ENCODE assay signal across 35 cellular contexts in the genomic region with DNA sequence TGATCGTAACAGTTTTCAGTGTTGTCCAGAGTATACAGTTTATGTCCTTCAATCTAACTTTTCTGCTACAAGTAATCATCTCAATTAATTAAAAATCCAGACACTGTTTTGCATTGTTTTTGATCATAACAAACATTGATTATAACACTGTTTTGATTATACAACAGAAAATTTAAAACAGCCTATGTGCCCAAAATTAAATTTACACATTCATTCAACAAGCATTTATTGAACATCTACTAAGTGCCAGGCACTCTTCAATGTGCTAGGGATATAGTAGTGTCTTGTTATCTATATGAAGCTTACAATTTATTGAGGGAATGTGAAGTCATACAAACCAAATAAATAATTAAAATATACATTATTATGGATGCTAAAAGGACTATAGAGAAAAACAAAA.
"Had no signal": no experiment of that assay in that cellular context is flagged by ENCODE, and none has a peak within 500 bp of the region (broad histone marks: within the 10 kb centered on the region; RNA-seq: fewer than 3 reads in every experiment).

No MANE protein-coding gene starts in this region.

- H3K4me2 ChIP-seq: KMS-11 had no signal

- H3K27me3 ChIP-seq: MG63 had no signal

- DNase-seq: Karpas-422, Kasumi-1, MG63, MM.1S, MV-4-11, NCI-H1048, NCI-H1092, NCI-H1092 treated with DMSO at 0.1 percent for 48 hours, NCI-H1105, NCI-H1105 treated with DMSO at 0.1 percent for 48 hours, NCI-H1417, NCI-H1417 treated with DMSO at 0.1 percent for 48 hours, NCI-H1436, NCI-H1436 treated with DMSO at 0.1 percent for 48 hours, NCI-H146, NCI-H1694, NCI-H1694 treated with DMSO at 0.1 percent for 48 hours, NCI-H187, NCI-H187 treated with DMSO at 0.1 percent for 48 hours, NCI-H1930, NCI-H2029, NCI-H2029 treated with DMSO at 0.1 percent for 48 hours, NCI-H2081, NCI-H2081 treated with DMSO at 0.1 percent for 48 hours, NCI-H2107, NCI-H2171, NCI-H2171 treated with DMSO at 0.1 percent for 48 hours, NCI-H2227 treated with DMSO at 0.1 percent for 48 hours, NCI-H226, NCI-H345, NCI-H446, NCI-H446 treated with DMSO at 0.1 percent for 48 hours, NCI-H510A, NCI-H510A treated with DMSO at 0.1 percent for 48 hours had no signal

- H3K4me3 ChIP-seq: MG63 had no signal

- H3K27ac ChIP-seq: KMS-11 had no signal

- H3K9me3 ChIP-seq: MG63 had no signal

- H3K36me3 ChIP-seq: MG63 had no signal

- H3K9ac ChIP-seq: KMS-11 had no signal
